1 cellular context compared by ENCODE assay signal in the genomic region with DNA sequence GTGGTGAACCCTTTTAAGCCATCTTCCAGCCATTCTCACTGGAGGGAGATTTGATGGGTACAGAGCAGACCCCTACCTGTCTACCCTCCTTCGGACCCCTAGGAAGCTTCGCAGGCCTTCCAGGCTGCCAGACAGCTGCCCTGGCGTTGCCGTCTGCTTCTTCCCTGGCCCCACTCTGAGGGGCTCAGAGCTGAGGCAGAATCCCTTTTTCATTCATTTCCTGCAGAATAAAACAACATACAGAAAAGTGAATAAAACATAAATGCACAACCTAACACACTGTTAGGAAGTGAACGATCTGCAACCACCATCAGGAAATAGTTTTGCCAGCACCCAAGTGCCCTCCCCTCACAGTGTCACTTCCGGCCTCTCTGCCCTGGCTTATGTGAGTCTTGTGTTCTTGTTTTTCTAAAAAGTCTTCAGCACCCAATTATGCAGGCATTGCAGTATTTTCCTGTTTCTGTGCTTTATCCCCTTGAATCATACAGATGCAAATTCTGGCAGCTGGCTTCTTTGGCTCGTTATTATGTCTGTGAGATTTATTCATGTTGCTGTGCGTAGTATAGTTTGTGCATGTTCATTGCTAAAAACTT.
TF ChIP-seq lines count a peak whose summit lies in the region.

No MANE protein-coding gene starts in this region.

TF ChIP-seq in WTC11, 78 proteins besides CTCF, POLR2A, EP300 and RAD21 (continued from another document):
- TF ChIP-seq ZNF512 (CRISPR knock-in tag; IDR thresholded peaks at IDR 0.05; ENCODE audit: borderline replicate concordance) (no peak), SMAD3 (CRISPR knock-in tag; IDR thresholded peaks at IDR 0.05; ENCODE audit: borderline replicate concordance) (no peak), PRDM15 (CRISPR knock-in tag; IDR thresholded peaks at IDR 0.05) (no peak)
